In genomic region chr2:8087480-8087840, GRCh38 we compare ENCODE assay signal across 2 cellular contexts.
TF ChIP-seq lines count a peak whose summit lies in the region.

No MANE protein-coding gene starts in this region.

TF ChIP-seq in A549, 52 proteins besides CTCF, POLR2A, EP300 and RAD21 (continued from another document):
- TF ChIP-seq BCL3 (IDR thresholded peaks at IDR 0.05): no peak
- TF ChIP-seq TFCP2L1 (CRISPR knock-in tag; IDR thresholded peaks at IDR 0.05): no peak
- TF ChIP-seq TP53 (CRISPR knock-in tag; IDR thresholded peaks at IDR 0.05): no peak
- TF ChIP-seq CHD2 (IDR thresholded peaks at IDR 0.05; ENCODE audit: low read length, partially characterized antibody): no peak
- TF ChIP-seq, protein P1, sequence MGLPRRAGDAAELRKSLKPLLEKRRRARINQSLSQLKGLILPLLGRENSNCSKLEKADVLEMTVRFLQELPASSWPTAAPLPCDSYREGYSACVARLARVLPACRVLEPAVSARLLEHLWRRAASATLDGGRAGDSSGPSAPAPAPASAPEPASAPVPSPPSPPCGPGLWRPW (IDR thresholded peaks at IDR 0.05): no peak
- no peak for TF ChIP-seq FOXS1 (CRISPR knock-in tag; IDR thresholded peaks at IDR 0.05)
- TF ChIP-seq MAZ (IDR thresholded peaks at IDR 0.05; ENCODE audit: borderline replicate concordance, low read depth, low read length): no peak
TF ChIP-seq in A549: peak in this region for 0.

TF ChIP-seq in IMR-90, 13 proteins besides CTCF, POLR2A, EP300 and RAD21 (continued from another document):
- TF ChIP-seq, protein P2, sequence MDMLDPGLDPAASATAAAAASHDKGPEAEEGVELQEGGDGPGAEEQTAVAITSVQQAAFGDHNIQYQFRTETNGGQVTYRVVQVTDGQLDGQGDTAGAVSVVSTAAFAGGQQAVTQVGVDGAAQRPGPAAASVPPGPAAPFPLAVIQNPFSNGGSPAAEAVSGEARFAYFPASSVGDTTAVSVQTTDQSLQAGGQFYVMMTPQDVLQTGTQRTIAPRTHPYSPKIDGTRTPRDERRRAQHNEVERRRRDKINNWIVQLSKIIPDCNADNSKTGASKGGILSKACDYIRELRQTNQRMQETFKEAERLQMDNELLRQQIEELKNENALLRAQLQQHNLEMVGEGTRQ (IDR thresholded peaks at IDR 0.05; ENCODE audit: low read depth, low read length): no peak
- TF ChIP-seq NFE2L2 (IDR thresholded peaks at IDR 0.05; ENCODE audit: low read depth, low read length) (no peak), FOS (IDR thresholded peaks at IDR 0.05; ENCODE audit: low read depth, low read length) (no peak), BHLHE40 (IDR thresholded peaks at IDR 0.05; ENCODE audit: low read depth, low read length) (no peak), MAFK (IDR thresholded peaks at IDR 0.05; ENCODE audit: low read depth, low read length) (no peak), RFX5 (IDR thresholded peaks at IDR 0.05; ENCODE audit: low read depth, low read length) (no peak)
